ENCODE assay signal across 9 cellular contexts in genomic region chr2:171260471-171261424, GRCh38.
A peak's percentile ranks its signal among the peaks of the same experiment; 100 is the strongest.
DNase-seq lines count a peak whose midpoint lies in the region; ATAC-seq, FAIRE-seq and TF ChIP-seq lines count a peak whose summit lies in the region.
"Had no signal": no experiment of that assay in that cellular context is flagged by ENCODE, and none has a peak within 500 bp of the region (broad histone marks: within the 10 kb centered on the region; RNA-seq: fewer than 3 reads in every experiment).

No MANE protein-coding gene starts in this region.

- H3K9me3 ChIP-seq in naive thymus-derived CD4-positive, alpha-beta T cell (ENCODE audit: control insufficient read depth in 2 of 3, low read length in 3 of 3) = no peaks in the 10 kb centered on the region

- peaks cover 0 to 11% of the 10 kb centered on the region in 2 donors for H3K4me1 ChIP-seq in naive thymus-derived CD4-positive, alpha-beta T cell (ENCODE audit: control insufficient read depth in 2 of 2, insufficient read depth in 2 of 2, low read length in 2 of 2)

- TF ChIP-seq CTCF in GM13976 (IDR thresholded peaks at IDR 0.05; ENCODE audit: borderline replicate concordance, control extremely low read depth, extremely low read depth, insufficient read depth, missing control alignments) (no peak), activated B cell treated with CpG ODN at 0.5 μM for 24 hours (IDR thresholded peaks at IDR 0.05) (no peak), RWPE1 (conservative IDR thresholded peaks at IDR 0.05; ENCODE audit: low read depth) (no peak)

- H3K27ac Mint-ChIP-seq in activated B cell treated with CpG ODN at 0.5 μM for 24 hours = peak overlapping the region; percentile 82
- H3K27ac Mint-ChIP-seq in naive thymus-derived CD4-positive, alpha-beta T cell = peak overlapping the region in 8 of 9 donors; percentile 3 to 83 (median 37)
- H3K27ac Mint-ChIP-seq: nephron had no signal

- H3K27me3 Mint-ChIP-seq in activated B cell treated with CpG ODN at 0.5 μM for 24 hours = no peaks in the 10 kb centered on the region
- H3K27me3 Mint-ChIP-seq in naive thymus-derived CD4-positive, alpha-beta T cell = peaks cover 0 to 3% (median 0%) of the 10 kb centered on the region in 5 donors

- POLR2A ChIA-PET in activated B cell treated with CpG ODN at 0.5 μM for 24 hours (lab: Charles Lee) = interaction anchor here (0.6 to 1.1 kb wide), 3 partner anchors 57 to 173 kb away, joined by 3 to 10 read pairs (median 4); partner anchors contain the start of gene METTL8
- POLR2A ChIA-PET in naive thymus-derived CD4-positive, alpha-beta T cell (lab: Charles Lee) = interaction anchor here (1.6 kb wide), 1 partner anchor 11 kb away, joined by 4 read pairs; no protein-coding TSS in a partner anchor
- POLR2A ChIA-PET in RWPE1 (lab: Yijun Ruan, JAX; ENCODE audit: low non-redundant PET) = no interaction called here

- no peak overlapping the region for H3K27ac ChIP-seq in naive thymus-derived CD4-positive, alpha-beta T cell (ENCODE audit: low read depth, low read length)
- H3K27ac ChIP-seq in RWPE1 = no peak overlapping the region

- no peak for FAIRE-seq in HTR-8/SVneo (lab: Jason Lieb, UNC)

- no peaks in the 10 kb centered on the region for H3K27me3 ChIP-seq in naive thymus-derived CD4-positive, alpha-beta T cell (ENCODE audit: control insufficient read depth in 2 of 2, insufficient read depth in 2 of 2, low read length in 2 of 2)

- H3K4me1 Mint-ChIP-seq in activated B cell treated with CpG ODN at 0.5 μM for 24 hours = peaks cover 25% of the 10 kb centered on the region
- H3K4me1 Mint-ChIP-seq in naive thymus-derived CD4-positive, alpha-beta T cell = peaks cover 6 to 21% (median 15%) of the 10 kb centered on the region in 7 donors
- H3K4me1 Mint-ChIP-seq: nephron had no signal

- in situ Hi-C loops in GM13976 (cut with MboI; ENCODE audit: low sequenced_read_pairs, unreplicated experiment) = no loop called here

- CTCF ChIA-PET in activated B cell treated with CpG ODN at 0.5 μM for 24 hours (lab: Charles Lee) = interaction anchor here (0.8 to 2.9 kb wide), 4 partner anchors 64 to 332 kb away, joined by 3 to 17 read pairs (median 3); partner anchors contain the start of gene GORASP2
- CTCF ChIA-PET in naive thymus-derived CD4-positive, alpha-beta T cell (lab: Charles Lee) = no interaction called here
- CTCF ChIA-PET in RWPE1 (lab: Yijun Ruan, JAX) = interaction anchor here (1.0 kb wide), 1 partner anchor 146 kb away, joined by 3 read pairs; no protein-coding TSS in a partner anchor

- peak overlapping the region; percentile 5 for H3K4me3 Mint-ChIP-seq in activated B cell treated with CpG ODN at 0.5 μM for 24 hours
- H3K4me3 Mint-ChIP-seq in naive thymus-derived CD4-positive, alpha-beta T cell = peak overlapping the region in 4 of 10 donors; percentile 1 to 36 (median 19)
- H3K4me3 Mint-ChIP-seq: nephron had no signal

- no peaks in the 10 kb centered on the region for H3K36me3 Mint-ChIP-seq in activated B cell treated with CpG ODN at 0.5 μM for 24 hours (ENCODE audit: low read depth)
- H3K36me3 Mint-ChIP-seq in naive thymus-derived CD4-positive, alpha-beta T cell = peaks cover 0 to 3% (median 2%) of the 10 kb centered on the region in 5 donors

- H3K4me3 ChIP-seq in naive thymus-derived CD4-positive, alpha-beta T cell (ENCODE audit: low read length) = no peak overlapping the region

- H3K36me3 ChIP-seq in naive thymus-derived CD4-positive, alpha-beta T cell (ENCODE audit: control insufficient read depth in 2 of 3, insufficient read depth in 3 of 3, low read length in 3 of 3) = no peaks in the 10 kb centered on the region

- peak; percentile 63 for ATAC-seq in HG03442 (IDR thresholded peaks at IDR 0.05; ENCODE audit: unreplicated experiment)
- ATAC-seq in activated B cell treated with CpG ODN at 0.5 μM for 24 hours (ENCODE audit: low read depth) = peak; percentile 52
- peak; percentile 41 for ATAC-seq in naive thymus-derived CD4-positive, alpha-beta T cell

- intact Hi-C loops in activated B cell treated with CpG ODN at 0.5 μM for 24 hours (cut with micrococcal nuclease) = loop anchor here (2.0 kb wide), 1 partner anchor 156 kb away; no protein-coding TSS in a partner anchor
- intact Hi-C loops in naive thymus-derived CD4-positive, alpha-beta T cell (cut with micrococcal nuclease) = loop anchor here in 1 of 2 donors (1.0 to 5.0 kb wide), 2 partner anchors 12 to 57 kb away; no protein-coding TSS in a partner anchor

- no peaks in the 10 kb centered on the region for H3K9me3 Mint-ChIP-seq in activated B cell treated with CpG ODN at 0.5 μM for 24 hours
- peaks cover 0 to 1% (median 0%) of the 10 kb centered on the region in 11 donors for H3K9me3 Mint-ChIP-seq in naive thymus-derived CD4-positive, alpha-beta T cell

- DNase-seq in GM13976 (ENCODE audit: low spot score) (peak; percentile 53), activated B cell treated with CpG ODN at 0.5 μM for 24 hours (no peak), NCI-H524 treated with DMSO at 0.1 percent for 48 hours (lab: John Stamatoyannopoulos, UW) (no peak), HTR-8/SVneo (ENCODE audit: insufficient read length, low spot score) (no peak), RWPE1 (ENCODE audit: low spot score) (no peak), NCI-H2196 (lab: John Stamatoyannopoulos, UW; ENCODE audit: unreplicated experiment) (no peak)
- DNase-seq in naive thymus-derived CD4-positive, alpha-beta T cell = peak in 1 of 9 donors; percentile 31
